13 cellular contexts compared by ENCODE assay signal in genomic region chr7:128832880-128833147, GRCh38. TPM values are rescaled to one million over a fixed set of nuclear protein-coding genes. Genes with fewer than 3 reads are reported as not detected.
DNase-seq lines count a peak whose midpoint lies in the region; ATAC-seq and TF ChIP-seq lines count a peak whose summit lies in the region.
"Had no signal": no experiment of that assay in that cellular context is flagged by ENCODE, and none has a peak within 500 bp of the region (broad histone marks: within the 10 kb centered on the region; RNA-seq: fewer than 3 reads in every experiment).

No MANE protein-coding gene starts in this region.

- H3K4ac ChIP-seq in mesenchymal stem cell (ENCODE audit: low read depth in 1 of 2, low read length in 2 of 2) = peak overlapping the region; percentile 66 to 75

- H3K9me3 ChIP-seq in HAP-1 = no peaks in the 10 kb centered on the region
- H3K9me3 ChIP-seq in mesenchymal stem cell (ENCODE audit: control insufficient read depth, low read length) = no peaks in the 10 kb centered on the region
- no peaks in the 10 kb centered on the region for H3K9me3 ChIP-seq in naive thymus-derived CD4-positive, alpha-beta T cell (ENCODE audit: control insufficient read depth in 2 of 3, low read length in 3 of 3)
- H3K9me3 ChIP-seq: upper lobe of right lung had no signal

- DNase-seq in HAP-1 (ENCODE audit: low spot score in 2 of 2) = no peak
- DNase-seq in chondrocyte (ENCODE audit: low spot score) = no peak
- no peak for DNase-seq in mesenchymal stem cell
- peak in 1 of 49 donors; percentile 56 for DNase-seq in substantia nigra (lab: John Stamatoyannopoulos, UW)
- DNase-seq in NK-92 (lab: John Stamatoyannopoulos, UW; ENCODE audit: unreplicated experiment) = no peak
- DNase-seq in naive thymus-derived CD4-positive, alpha-beta T cell = no peak
- DNase-seq: NK-92 treated with Interleukin-12 subunit alpha and Interleukin-12 subunit beta, amount 100 ng/mL, for 24 hours; stimulated activated CD4-positive, alpha-beta T cell treated with anti-CD3 and anti-CD28 coated beads, Interleukin-1b, Interleukin-23, amount 100 ng/mL, for 48 hours; T1000 had no signal

- H3K4me1 ChIP-seq in HAP-1 (peaks cover 23% of the 10 kb centered on the region), mesenchymal stem cell (ENCODE audit: control insufficient read depth, insufficient read depth, low read depth, low read length) (peaks cover 55% of the 10 kb centered on the region)
- H3K4me1 ChIP-seq in naive thymus-derived CD4-positive, alpha-beta T cell (ENCODE audit: control insufficient read depth in 2 of 2, insufficient read depth in 2 of 2, low read length in 2 of 2) = peaks cover 0 to 9% of the 10 kb centered on the region in 2 donors

- H3K4me3 Mint-ChIP-seq in chondrocyte (ENCODE audit: unreplicated experiment) = peak overlapping the region; percentile 89
- no peak overlapping the region for H3K4me3 Mint-ChIP-seq in naive thymus-derived CD4-positive, alpha-beta T cell

- in situ Hi-C loops in HAP-1 (cut with MboI; ENCODE audit: low sequenced_read_pairs) = no loop called here

- H4K8ac ChIP-seq in mesenchymal stem cell (ENCODE audit: low read length) = peak overlapping the region; percentile 54

- H2BK5ac ChIP-seq in mesenchymal stem cell (ENCODE audit: low read depth, low read length, poor library complexity, severe bottlenecking) = no peak overlapping the region

- peak overlapping the region; percentile 94 to 97 for H3K18ac ChIP-seq in mesenchymal stem cell (ENCODE audit: low read depth in 1 of 2, low read length in 2 of 2)

- 5% methylated on average over 2 of the region's 2 CpGs for WGBS in mesenchymal stem cell

- intact Hi-C loops in naive thymus-derived CD4-positive, alpha-beta T cell (cut with micrococcal nuclease) = no loop called here

- peak overlapping the region; percentile 90 for H4K91ac ChIP-seq in mesenchymal stem cell (ENCODE audit: low read length)

- no peak overlapping the region for H2AFZ ChIP-seq in mesenchymal stem cell (ENCODE audit: low read depth, low read length)

- peak overlapping the region in 1 of 2 experiments; percentile 84 for H3K14ac ChIP-seq in mesenchymal stem cell (ENCODE audit: low read length in 2 of 2)

- H3K79me1 ChIP-seq in mesenchymal stem cell (replicated peaks; ENCODE audit: low read length, poor library complexity, severe bottlenecking) = peaks cover 20% of the 10 kb centered on the region

- CTCF ChIA-PET in naive thymus-derived CD4-positive, alpha-beta T cell (lab: Charles Lee) = interaction anchor here (0.7 kb wide), 1 partner anchor 1924 kb away, joined by 3 read pairs; no protein-coding TSS in a partner anchor

- H2BK15ac ChIP-seq in mesenchymal stem cell (ENCODE audit: low read depth, poor library complexity, severe bottlenecking) = peak overlapping the region; percentile 73

- H3K36me3 Mint-ChIP-seq in chondrocyte (ENCODE audit: low read depth) = peaks cover 5% of the 10 kb centered on the region
- no peaks in the 10 kb centered on the region for H3K36me3 Mint-ChIP-seq in naive thymus-derived CD4-positive, alpha-beta T cell

- peak overlapping the region; percentile 82 for H3K27ac ChIP-seq in mesenchymal stem cell (ENCODE audit: low read length, poor library complexity, severe bottlenecking)
- H3K27ac ChIP-seq in substantia nigra (ENCODE audit: low read depth, low read length, poor library complexity, severe bottlenecking) = peak overlapping the region; percentile 98
- no peak overlapping the region for H3K27ac ChIP-seq in naive thymus-derived CD4-positive, alpha-beta T cell (ENCODE audit: low read depth, low read length)
- H3K27ac ChIP-seq: upper lobe of right lung had no signal

- peak overlapping the region; percentile 83 for H3K4me2 ChIP-seq in mesenchymal stem cell (ENCODE audit: low read length, poor library complexity, severe bottlenecking)

- H3K4me1 Mint-ChIP-seq in chondrocyte (ENCODE audit: low read depth) = peaks cover 60% of the 10 kb centered on the region
- peaks cover 5 to 18% (median 13%) of the 10 kb centered on the region in 7 donors for H3K4me1 Mint-ChIP-seq in naive thymus-derived CD4-positive, alpha-beta T cell

- H3K36me3 ChIP-seq in HAP-1 (replicated peaks) (peaks cover 16% of the 10 kb centered on the region), mesenchymal stem cell (ENCODE audit: control insufficient read depth in 1 of 2, insufficient read depth in 2 of 2, low read depth in 1 of 2, low read length in 2 of 2) (peaks cover 28 to 30% of the 10 kb centered on the region in 2 experiments)
- no peaks in the 10 kb centered on the region for H3K36me3 ChIP-seq in naive thymus-derived CD4-positive, alpha-beta T cell (ENCODE audit: control insufficient read depth in 2 of 3, insufficient read depth in 3 of 3, low read length in 3 of 3)
- H3K36me3 ChIP-seq: upper lobe of right lung had no signal

- TF ChIP-seq CTCF in chondrocyte (IDR thresholded peaks at IDR 0.05) = no peak

- peak overlapping the region; percentile 23 to 90 for H2BK12ac ChIP-seq in mesenchymal stem cell (ENCODE audit: low read length in 2 of 2)

- no peaks in the 10 kb centered on the region for H3K27me3 Mint-ChIP-seq in chondrocyte (ENCODE audit: low read depth)
- H3K27me3 Mint-ChIP-seq in naive thymus-derived CD4-positive, alpha-beta T cell = peaks cover 15 to 54% (median 23%) of the 10 kb centered on the region in 5 donors

- peak overlapping the region in 1 of 2 experiments; percentile 40 for H3K23ac ChIP-seq in mesenchymal stem cell (ENCODE audit: low read length in 2 of 2)

- POLR2A ChIA-PET in naive thymus-derived CD4-positive, alpha-beta T cell (lab: Charles Lee) = no interaction called here

- ATAC-seq in GM21447 (IDR thresholded peaks at IDR 0.05; ENCODE audit: unreplicated experiment) (no peak), GM19463 (IDR thresholded peaks at IDR 0.05; ENCODE audit: unreplicated experiment) (no peak)
- no peak for ATAC-seq in naive thymus-derived CD4-positive, alpha-beta T cell

- no peaks in the 10 kb centered on the region for H3K9me3 Mint-ChIP-seq in chondrocyte (ENCODE audit: low read depth)
- H3K9me3 Mint-ChIP-seq in naive thymus-derived CD4-positive, alpha-beta T cell = no peaks in the 10 kb centered on the region

- H2BK120ac ChIP-seq in mesenchymal stem cell (ENCODE audit: low read depth, low read length) = peak overlapping the region; percentile 89

- peak overlapping the region; percentile 46; the same call in 1 of the 2 replicates for H3K4me3 ChIP-seq in HAP-1
- H3K4me3 ChIP-seq in mesenchymal stem cell (ENCODE audit: insufficient read depth in 1 of 2, low read depth in 1 of 2, low read length in 2 of 2) = peak overlapping the region; percentile 61 to 95
- H3K4me3 ChIP-seq in naive thymus-derived CD4-positive, alpha-beta T cell (ENCODE audit: low read length) = no peak overlapping the region
- H3K4me3 ChIP-seq: lung had no signal

- peak overlapping the region; percentile 37 for H2AK5ac ChIP-seq in mesenchymal stem cell (ENCODE audit: low read length, severe bottlenecking)

- H3K9ac ChIP-seq in mesenchymal stem cell (ENCODE audit: low read length) = peak overlapping the region; percentile 93

- H3K27me3 ChIP-seq in HAP-1 (ENCODE audit: low read depth) = no peaks in the 10 kb centered on the region
- H3K27me3 ChIP-seq in mesenchymal stem cell (ENCODE audit: control insufficient read depth in 1 of 2, insufficient read depth in 1 of 2, low read length in 2 of 2) = no peaks in the 10 kb centered on the region
- peaks cover 3 to 15% of the 10 kb centered on the region in 2 donors for H3K27me3 ChIP-seq in naive thymus-derived CD4-positive, alpha-beta T cell (ENCODE audit: control insufficient read depth in 2 of 2, insufficient read depth in 2 of 2, low read length in 2 of 2)

- no peak overlapping the region for H3K27ac Mint-ChIP-seq in chondrocyte (ENCODE audit: unreplicated experiment)
- H3K27ac Mint-ChIP-seq in naive thymus-derived CD4-positive, alpha-beta T cell = no peak overlapping the region

RNA-seq across cellular contexts. Expression of gene FLNC, which starts 2.6 kb away (rescaled TPM):
- 72.3 to 119 TPM (median 118 TPM) in 3 replicates for total RNA-seq in chondrocyte
- polyA plus RNA-seq in mesenchymal stem cell (2013, experiment 1 of 2) = 25.9 TPM
- polyA plus RNA-seq in mesenchymal stem cell (2013, experiment 2 of 2) = 23.7 TPM
- under 1 TPM in 2 of 5 experiments, not detected in 3; 0.05 to 0.19 TPM for total RNA-seq in naive thymus-derived CD4-positive, alpha-beta T cell
- not detected for polyA plus RNA-seq in naive thymus-derived CD4-positive, alpha-beta T cell

RNA-seq across cellular contexts. Expression of gene ATP6V1F, which starts 29.8 kb away (rescaled TPM):
- total RNA-seq in chondrocyte = 139 to 162 TPM (median 154 TPM) in 3 replicates
- 413 TPM for polyA plus RNA-seq in mesenchymal stem cell (2013, experiment 1 of 2)
- 407 TPM for polyA plus RNA-seq in mesenchymal stem cell (2013, experiment 2 of 2)
- 100 to 1,000 TPM in 2 of 5 experiments, 10 to 100 TPM in 3; 58.4 to 116 (median 79.1) TPM for total RNA-seq in naive thymus-derived CD4-positive, alpha-beta T cell
- 100 to 1,000 TPM; 339 to 340 TPM for polyA plus RNA-seq in naive thymus-derived CD4-positive, alpha-beta T cell

RNA-seq across cellular contexts. Expression of gene CCDC136, which starts 41.0 kb away (rescaled TPM):
- 7.6 to 8.8 TPM (median 8.5 TPM) in 3 replicates for total RNA-seq in chondrocyte
- 2.2 TPM for polyA plus RNA-seq in mesenchymal stem cell (2013, experiment 1 of 2)
- 1.4 TPM for polyA plus RNA-seq in mesenchymal stem cell (2013, experiment 2 of 2)
- 10 to 100 TPM in 1 of 5 experiments, 1 to 10 TPM in 4; 6.7 to 14.0 (median 9.6) TPM for total RNA-seq in naive thymus-derived CD4-positive, alpha-beta T cell
- polyA plus RNA-seq in naive thymus-derived CD4-positive, alpha-beta T cell = 1 to 10 TPM in 1 of 2 donors, under 1 TPM in 1; 0.70 to 1.6 TPM

RNA-seq across cellular contexts. Expression of gene OPN1SW, which starts 57.2 kb away (rescaled TPM):
- total RNA-seq in chondrocyte = not detected in 3 replicates
- not detected for polyA plus RNA-seq in mesenchymal stem cell (2013, experiment 1 of 2)
- not detected for polyA plus RNA-seq in mesenchymal stem cell (2013, experiment 2 of 2)
- not detected for total RNA-seq in naive thymus-derived CD4-positive, alpha-beta T cell
- not detected for polyA plus RNA-seq in naive thymus-derived CD4-positive, alpha-beta T cell
- total RNA-seq: lung, upper lobe of right lung had no signal
- polyA plus RNA-seq: lung had no signal

Comparison
In these comparisons a context has a peak if more than half of its experiments do, and no peak if none do; other contexts are left out.
1. RNA of gene FLNC, which starts 2.6 kb away (total RNA-seq): 72.3 to 119 TPM in chondrocyte; 0.05 to 0.19 TPM in naive thymus-derived CD4-positive, alpha-beta T cell; every median in the first group is over 10 times any median in the second.